8 cellular contexts compared by ENCODE assay signal in genomic region chr14:104985675-104986486, GRCh38. TPM values are rescaled to one million over a fixed set of nuclear protein-coding genes. Genes with fewer than 3 reads are reported as not detected.
DNase-seq lines count a peak whose midpoint lies in the region; ATAC-seq and TF ChIP-seq lines count a peak whose summit lies in the region.

Gene CLBA1, plus strand, starts transcription at chr14:104985788. Its CDS starts 644 bp downstream, at chr14:104986432.

- CTCF ChIA-PET in CD8-positive, alpha-beta memory T cell (lab: Charles Lee) = interaction anchor here (1.1 to 3.7 kb wide), 4 partner anchors 12 to 101 kb away, joined by 3 to 37 read pairs (median 6); no protein-coding TSS in a partner anchor

- peaks cover 6% of the 10 kb centered on the region for H3K4me1 ChIP-seq in CD8-positive, alpha-beta memory T cell (ENCODE audit: insufficient read depth, low read length)
- H3K4me1 ChIP-seq in mucosa of descending colon (ENCODE audit: low read depth) = peaks cover 4% of the 10 kb centered on the region

- H3K36me3 Mint-ChIP-seq in CD8-positive, alpha-beta memory T cell = no peaks in the 10 kb centered on the region

- H3K4me3 ChIP-seq in CD8-positive, alpha-beta memory T cell (ENCODE audit: low read length) = peak within 1 kb of the TSS; percentile 50
- peak within 1 kb of the TSS; percentile 42 for H3K4me3 ChIP-seq in mucosa of descending colon

- H3K27ac ChIP-seq in CD8-positive, alpha-beta memory T cell (ENCODE audit: low read depth, low read length) = peak within 1 kb of the TSS; percentile 78
- H3K27ac ChIP-seq in epithelial cell of prostate = peak within 1 kb of the TSS; percentile 59

- ATAC-seq in GM19438 (IDR thresholded peaks at IDR 0.05; ENCODE audit: low read depth, unreplicated experiment) = peak; percentile 93
- peak; percentile 90 for ATAC-seq in HG03565 (IDR thresholded peaks at IDR 0.05; ENCODE audit: unreplicated experiment)
- peak; percentile 97 for ATAC-seq in mucosa of descending colon

- no peaks in the 10 kb centered on the region for H3K9me3 Mint-ChIP-seq in CD8-positive, alpha-beta memory T cell

- H3K36me3 ChIP-seq in CD8-positive, alpha-beta memory T cell (ENCODE audit: insufficient read depth, low read length) = no peaks in the 10 kb centered on the region
- H3K36me3 ChIP-seq in mucosa of descending colon (ENCODE audit: low read depth) = no peaks in the 10 kb centered on the region

- peak within 1 kb of the TSS; percentile 34 to 93 (median 80) for H3K27ac Mint-ChIP-seq in CD8-positive, alpha-beta memory T cell

- no peak for TF ChIP-seq CTCF in mucosa of descending colon (IDR thresholded peaks at IDR 0.05)

- DNase-seq in CD8-positive, alpha-beta memory T cell = peak; percentile 85 to 92 (median 89)
- DNase-seq in NOMO-1 treated with DMSO at 0.1 percent for 48 hours (lab: John Stamatoyannopoulos, UW; ENCODE audit: unreplicated experiment) (peak; percentile 68), epithelial cell of prostate (ENCODE audit: low read depth, low spot score) (no peak), mucosa of descending colon (peak; percentile 88 to 94 (median 93))
- DNase-seq in activated CD8-positive, alpha-beta memory T cell treated with anti-CD3 and anti-CD28 coated beads, Interleukin-2, amount 50 U/mL, for 4 hours = peak; percentile 88
- DNase-seq in stimulated activated CD8-positive, alpha-beta memory T cell treated with anti-CD3 and anti-CD28 coated beads, Interleukin-2, amount 100 ng/mL, for 48 hours (ENCODE audit: low read depth in 2 of 2) = peak; percentile 81 to 89

- POLR2A ChIA-PET in CD8-positive, alpha-beta memory T cell (lab: Charles Lee) = interaction anchor here (0.6 to 1.2 kb wide), 5 partner anchors 34 to 159 kb away, joined by 3 to 20 read pairs (median 4); partner anchors contain the start of gene CDCA4

- no peaks in the 10 kb centered on the region for H3K9me3 ChIP-seq in CD8-positive, alpha-beta memory T cell (ENCODE audit: low read length)
- no peaks in the 10 kb centered on the region for H3K9me3 ChIP-seq in mucosa of descending colon

- peaks cover 0 to 7% (median 5%) of the 10 kb centered on the region in 3 donors for H3K4me1 Mint-ChIP-seq in CD8-positive, alpha-beta memory T cell

- H3K27me3 ChIP-seq in CD8-positive, alpha-beta memory T cell (ENCODE audit: insufficient read depth, low read length, poor library complexity, severe bottlenecking) = peaks cover 6% of the 10 kb centered on the region

- intact Hi-C loops in mucosa of descending colon (cut with DNase I, micrococcal nuclease) = no loop called here

- peaks cover 1 to 3% of the 10 kb centered on the region in 2 donors for H3K27me3 Mint-ChIP-seq in CD8-positive, alpha-beta memory T cell

- H3K4me3 Mint-ChIP-seq in CD8-positive, alpha-beta memory T cell = peak within 1 kb of the TSS; percentile 60 to 94 (median 76)

RNA-seq across cellular contexts. Expression of gene CLBA1, which starts in this region (rescaled TPM):
- 1 to 10 TPM; 3.8 to 3.9 TPM for total RNA-seq in CD8-positive, alpha-beta memory T cell
- polyA plus RNA-seq in CD8-positive, alpha-beta memory T cell = 0.32 TPM
- 1 to 10 TPM; 6.0 to 8.4 (median 6.9) TPM for total RNA-seq in mucosa of descending colon
